Comparison of ENCODE assay signal across 12 cellular contexts in genomic region chr4:141130947-141131545, GRCh38. TPM values are rescaled to one million over a fixed set of nuclear protein-coding genes. Genes with fewer than 3 reads are reported as not detected.
A peak's percentile ranks its signal among the peaks of the same experiment; 100 is the strongest.
DNase-seq lines count a peak whose midpoint lies in the region; ATAC-seq and TF ChIP-seq lines count a peak whose summit lies in the region.
"Had no signal": no experiment of that assay in that cellular context is flagged by ENCODE, and none has a peak within 500 bp of the region (broad histone marks: within the 10 kb centered on the region; RNA-seq: fewer than 3 reads in every experiment).

No MANE protein-coding gene starts in this region.

- no peaks in the 10 kb centered on the region for H3K9me3 ChIP-seq in heart right ventricle
- no peaks in the 10 kb centered on the region for H3K9me3 ChIP-seq in body of pancreas
- H3K9me3 ChIP-seq in thyroid gland, result no peaks in the 10 kb centered on the region
- H3K9me3 ChIP-seq: upper lobe of left lung had no signal

- H3K36me3 ChIP-seq in heart right ventricle (no peaks in the 10 kb centered on the region), body of pancreas (replicated peaks in 1 of 2; ENCODE audit: insufficient read depth in 1 of 2, low read depth in 2 of 2) (no peaks in the 10 kb centered on the region), thyroid gland (no peaks in the 10 kb centered on the region)
- H3K36me3 ChIP-seq: upper lobe of left lung had no signal

- H3K4me1 ChIP-seq in heart right ventricle (peaks cover 6 to 42% (median 20%) of the 10 kb centered on the region in 9 donors), body of pancreas (peaks cover 6% of the 10 kb centered on the region), thyroid gland (peaks cover 8 to 16% of the 10 kb centered on the region in 2 donors)

- ATAC-seq in heart right ventricle (no peak), body of pancreas (no peak)
- ATAC-seq in activated CD8-positive, alpha-beta T cell treated with anti-CD3 and anti-CD28 coated beads, Interleukin-2, amount 10 ng/mL, durations not matched to agents 7 days and 5 days, result no peak

- H3K4me1 Mint-ChIP-seq in nephron (peaks cover 60% of the 10 kb centered on the region), Calu3 (ENCODE audit: low read depth, unreplicated experiment) (no peaks in the 10 kb centered on the region)
- H3K4me1 Mint-ChIP-seq in activated CD8-positive, alpha-beta T cell treated with anti-CD3 and anti-CD28 coated beads, Interleukin-2, amount 10 ng/mL, durations not matched to agents 7 days and 5 days (ENCODE audit: low read depth), result peaks cover 10% of the 10 kb centered on the region

- H3K27me3 ChIP-seq in heart right ventricle (peaks cover 0 to 58% (median 6%) of the 10 kb centered on the region in 7 donors), body of pancreas (no peaks in the 10 kb centered on the region), thyroid gland (no peaks in the 10 kb centered on the region)

- no peaks in the 10 kb centered on the region for H3K36me3 Mint-ChIP-seq in nephron (ENCODE audit: low read depth)
- peaks cover 12% of the 10 kb centered on the region for H3K36me3 Mint-ChIP-seq in Calu3 (ENCODE audit: insufficient read depth, unreplicated experiment)
- H3K36me3 Mint-ChIP-seq in activated CD8-positive, alpha-beta T cell treated with anti-CD3 and anti-CD28 coated beads, Interleukin-2, amount 10 ng/mL, durations not matched to agents 7 days and 5 days (ENCODE audit: low read depth), result no peaks in the 10 kb centered on the region

- H3K27ac ChIP-seq in heart right ventricle, result peak overlapping the region; percentile 42 to 95 (median 88)
- peak overlapping the region in 1 of 2 donors; percentile 77 for H3K27ac ChIP-seq in coronary artery
- no peak overlapping the region for H3K27ac ChIP-seq in body of pancreas
- no peak overlapping the region for H3K27ac ChIP-seq in thyroid gland
- H3K27ac ChIP-seq: C4-2B, upper lobe of left lung had no signal

- peaks cover 4% of the 10 kb centered on the region for H3K27me3 Mint-ChIP-seq in nephron (ENCODE audit: low read depth)
- H3K27me3 Mint-ChIP-seq in Calu3 (ENCODE audit: unreplicated experiment), result peaks cover 68% of the 10 kb centered on the region
- H3K27me3 Mint-ChIP-seq in activated CD8-positive, alpha-beta T cell treated with anti-CD3 and anti-CD28 coated beads, Interleukin-2, amount 10 ng/mL, durations not matched to agents 7 days and 5 days (ENCODE audit: low read depth), result peaks cover 60% of the 10 kb centered on the region

- POLR2A ChIA-PET in activated CD8-positive, alpha-beta T cell treated with anti-CD3 and anti-CD28 coated beads, Interleukin-2, amount 10 ng/mL, durations not matched to agents 7 days and 5 days (lab: Charles Lee), result no interaction called here

- peak overlapping the region; percentile 71 to 81 (median 78) for H3K27ac Mint-ChIP-seq in nephron
- H3K27ac Mint-ChIP-seq in Calu3 (ENCODE audit: unreplicated experiment), result no peak overlapping the region
- H3K27ac Mint-ChIP-seq in activated CD8-positive, alpha-beta T cell treated with anti-CD3 and anti-CD28 coated beads, Interleukin-2, amount 10 ng/mL, durations not matched to agents 7 days and 5 days, result no peak overlapping the region

- no peak for TF ChIP-seq POLR2A in body of pancreas (IDR thresholded peaks at IDR 0.05)
- no peak for TF ChIP-seq POLR2A in thyroid gland (IDR thresholded peaks at IDR 0.05)

- no TSS peak for BruUV-seq in Calu3 (replicated peaks; lab: Mats Ljungman, UMichigan)

- 39 to 50% methylated on average over 5 of the region's 5 CpGs for WGBS in heart right ventricle, 2 donors
- WGBS in body of pancreas, 2 donors, result 67 to 80% methylated on average over 5 of the region's 5 CpGs
- WGBS in thyroid gland, 2 donors, result 67 to 78% methylated on average over 5 of the region's 5 CpGs

- TF ChIP-seq CTCF in heart right ventricle (IDR thresholded peaks at IDR 0.05) (no peak), coronary artery (IDR thresholded peaks at IDR 0.05) (no peak), nephron (IDR thresholded peaks at IDR 0.05; ENCODE audit: unreplicated experiment in 3 of 3) (no peak), Calu3 (IDR thresholded peaks at IDR 0.05; ENCODE audit: unreplicated experiment) (no peak), body of pancreas (IDR thresholded peaks at IDR 0.05) (no peak), thyroid gland (IDR thresholded peaks at IDR 0.05) (no peak)

- DNase-seq in heart right ventricle, result no peak
- no peak for DNase-seq in cardiac septum (ENCODE audit: low spot score)
- DNase-seq in coronary artery (ENCODE audit: low spot score), result no peak
- DNase-seq in Calu3, result no peak
- DNase-seq in body of pancreas, result no peak
- no peak for DNase-seq in activated CD8-positive, alpha-beta T cell treated with anti-CD3 and anti-CD28 coated beads, Interleukin-2, amount 10 ng/mL, durations not matched to agents 7 days and 5 days
- DNase-seq in thyroid gland, result no peak
- DNase-seq: activated CD4-positive, alpha-beta T cell treated with anti-CD3 and anti-CD28 coated beads, Interleukin-2, amount 50 U/mL, for 4 hours; NCI-H187; upper lobe of left lung had no signal

- CTCF ChIA-PET in Calu3 (lab: Charles Lee), result no interaction called here
- CTCF ChIA-PET in activated CD8-positive, alpha-beta T cell treated with anti-CD3 and anti-CD28 coated beads, Interleukin-2, amount 10 ng/mL, durations not matched to agents 7 days and 5 days (lab: Charles Lee), result no interaction called here

- H3K4me3 ChIP-seq in heart right ventricle, result peak overlapping the region; percentile 64 to 93 (median 88)
- H3K4me3 ChIP-seq in coronary artery, result peak overlapping the region; percentile 87
- no peak overlapping the region for H3K4me3 ChIP-seq in body of pancreas
- H3K4me3 ChIP-seq in thyroid gland (replicated peaks in 1 of 3), result peak overlapping the region in 1 of 3 donors; percentile 88

- intact Hi-C loops in heart right ventricle (cut with DNase I) (loop anchor here in 9 of 10 donors (5.0 to 10.0 kb wide), 11 partner anchors 129 to 269 kb away; no protein-coding TSS in a partner anchor), cardiac septum (cut with DNase I) (loop anchor here (2.0 to 10.0 kb wide), 8 partner anchors 56 to 486 kb away; no protein-coding TSS in a partner anchor), Calu3 (cut with micrococcal nuclease; ENCODE audit: unreplicated experiment) (no loop called here), body of pancreas (cut with DNase I) (loop anchor here (5.0 kb wide), 1 partner anchor 269 kb away; no protein-coding TSS in a partner anchor), thyroid gland (cut with DNase I) (loop anchor here (5.0 kb wide), 1 partner anchor 269 kb away; no protein-coding TSS in a partner anchor)

- no peaks in the 10 kb centered on the region for H3K9me3 Mint-ChIP-seq in nephron
- H3K9me3 Mint-ChIP-seq in Calu3 (ENCODE audit: low read depth, unreplicated experiment), result no peaks in the 10 kb centered on the region
- H3K9me3 Mint-ChIP-seq in activated CD8-positive, alpha-beta T cell treated with anti-CD3 and anti-CD28 coated beads, Interleukin-2, amount 10 ng/mL, durations not matched to agents 7 days and 5 days (ENCODE audit: insufficient read depth), result no peaks in the 10 kb centered on the region

- H3K4me3 Mint-ChIP-seq in nephron (peak overlapping the region; percentile 94 to 97 (median 95)), Calu3 (ENCODE audit: low read depth, unreplicated experiment) (no peak overlapping the region)
- H3K4me3 Mint-ChIP-seq in activated CD8-positive, alpha-beta T cell treated with anti-CD3 and anti-CD28 coated beads, Interleukin-2, amount 10 ng/mL, durations not matched to agents 7 days and 5 days, result no peak overlapping the region

RNA-seq across cellular contexts. Expression of gene RNF150, which starts 2.2 kb away (rescaled TPM):
- total RNA-seq in heart right ventricle (100 to 1,000 TPM in 5 of 10 donors, 10 to 100 TPM in 5; 59.7 to 131 (median 99.7) TPM), cardiac septum (69.2 TPM), Calu3 (2022) (0.14 and 0.17 TPM in 2 replicates), body of pancreas (1 to 10 TPM; 2.3 to 4.6 TPM), thyroid gland (10 to 100 TPM; 10.2 to 34.5 (median 24.2) TPM)
- 10 to 100 TPM; 10.8 to 22.8 TPM for polyA plus RNA-seq in heart right ventricle
- not detected for total RNA-seq in activated CD8-positive, alpha-beta T cell treated with anti-CD3 and anti-CD28 coated beads, Interleukin-2, amount 10 ng/mL, durations not matched to agents 7 days and 5 days

Comparison
In these comparisons a context has a peak if more than half of its experiments do, and no peak if none do; other contexts are left out.
1. H3K27ac ChIP-seq: peak in heart right ventricle (10 of 10); none in body of pancreas (0 of 4) and thyroid gland (0 of 3).
2. H3K4me3 ChIP-seq: peak in heart right ventricle (10 of 10) and coronary artery (single experiment); none in body of pancreas (0 of 2).
3. H3K27ac Mint-ChIP-seq: peak in nephron (3 of 3); none in Calu3 (single experiment) and activated CD8-positive, alpha-beta T cell treated with anti-CD3 and anti-CD28 coated beads, Interleukin-2, amount 10 ng/mL, durations not matched to agents 7 days and 5 days (single experiment).
4. H3K4me3 Mint-ChIP-seq: peak in nephron (3 of 3); none in Calu3 (single experiment) and activated CD8-positive, alpha-beta T cell treated with anti-CD3 and anti-CD28 coated beads, Interleukin-2, amount 10 ng/mL, durations not matched to agents 7 days and 5 days (single experiment).